8 cellular contexts compared by ENCODE assay signal in genomic region chr2:240997856-240998705, GRCh38. TPM values are rescaled to one million over a fixed set of nuclear protein-coding genes. Genes with fewer than 3 reads are reported as not detected.
DNase-seq lines count a peak whose midpoint lies in the region; ATAC-seq and TF ChIP-seq lines count a peak whose summit lies in the region.

Gene SNED1 (plus strand): TSS chr2:240998618. CDS start chr2:240998838, 220 bp downstream.

- peaks cover 17 to 48% (median 39%) of the 10 kb centered on the region in 4 donors for H3K4me1 Mint-ChIP-seq in naive thymus-derived CD8-positive, alpha-beta T cell

- H3K9ac ChIP-seq in NT2/D1 (ENCODE audit: insufficient read length, low read depth) = peak within 1 kb of the TSS; percentile 85

- WGBS in stomach, 5 donors = 0 to 13% (median 3%) methylated on average over 19 to 61 of the region's 61 CpGs

- H3K4me1 ChIP-seq in NT2/D1 (ENCODE audit: insufficient read depth, insufficient read length) (peaks cover 25% of the 10 kb centered on the region), stomach (peaks cover 26 to 63% (median 62%) of the 10 kb centered on the region in 4 donors)

- DNase-seq in 8988T = peak; percentile 82
- DNase-seq in H4 (ENCODE audit: low spot score) = peak; percentile 55
- DNase-seq in NT2/D1 (ENCODE audit: low read depth, low spot score) = peak; percentile 77
- DNase-seq in activated T-helper 9 cell treated with anti-CD3 and anti-CD28 coated beads, Interleukin-2, amount 50 U/mL, for 16 hours (ENCODE audit: low read depth) = peak; percentile 34
- DNase-seq in fibroblast of pulmonary artery (ENCODE audit: low read depth) = peak; percentile 80
- peak; percentile 48 to 88 (median 72) for DNase-seq in naive thymus-derived CD8-positive, alpha-beta T cell
- peak; percentile 93 for DNase-seq in stomach

- H3K36me3 Mint-ChIP-seq in naive thymus-derived CD8-positive, alpha-beta T cell = peaks cover 0 to 11% (median 0%) of the 10 kb centered on the region in 3 donors

- H3K36me3 ChIP-seq in NT2/D1 (ENCODE audit: insufficient read depth, insufficient read length, low read length) (no peaks in the 10 kb centered on the region), stomach (peaks cover 0 to 3% (median under 1%) of the 10 kb centered on the region in 4 donors)

- H3K27me3 Mint-ChIP-seq in naive thymus-derived CD8-positive, alpha-beta T cell = peaks cover 0 to 22% (median 2%) of the 10 kb centered on the region in 5 donors

- H3K27me3 ChIP-seq in NT2/D1 (ENCODE audit: insufficient read depth, insufficient read length) (peaks cover 40% of the 10 kb centered on the region), stomach (peaks cover 0 to 16% (median 0%) of the 10 kb centered on the region in 3 donors)

- TF ChIP-seq POLR2A in stomach (IDR thresholded peaks at IDR 0.05) = no peak

- H3K27ac ChIP-seq in stomach = peak within 1 kb of the TSS; percentile 71 to 90 (median 84)

- TF ChIP-seq EP300 in stomach (IDR thresholded peaks at IDR 0.05) = no peak

- H3K4me3 Mint-ChIP-seq in naive thymus-derived CD8-positive, alpha-beta T cell = peak within 1 kb of the TSS; percentile 74 to 95 (median 87)

- no peak for TF ChIP-seq CTCF in fibroblast of pulmonary artery (IDR thresholded peaks at IDR 0.05; ENCODE audit: low read length, missing control alignments)
- TF ChIP-seq CTCF in stomach (IDR thresholded peaks at IDR 0.05) = no peak

- peak within 1 kb of the TSS; percentile 47 to 96 (median 93) for H3K27ac Mint-ChIP-seq in naive thymus-derived CD8-positive, alpha-beta T cell

- peaks cover 0 to 4% (median 0%) of the 10 kb centered on the region in 9 donors for H3K9me3 Mint-ChIP-seq in naive thymus-derived CD8-positive, alpha-beta T cell

- POLR2A ChIA-PET in naive thymus-derived CD8-positive, alpha-beta T cell (lab: Charles Lee) = interaction anchor here (0.5 to 3.4 kb wide), 14 partner anchors 11 to 432 kb away, joined by 3 to 31 read pairs (median 4); partner anchors contain the start of genes HDLBP and SEPTIN2

- H3K9me3 ChIP-seq in NT2/D1 (ENCODE audit: insufficient read depth, low read length) (peaks cover 1% of the 10 kb centered on the region; the same call in 1 of the 2 replicates), stomach (peaks cover 0 to 4% (median under 1%) of the 10 kb centered on the region in 4 donors)

- peak within 1 kb of the TSS; percentile 64 for H3K4me3 ChIP-seq in NT2/D1 (ENCODE audit: insufficient read length, low read depth)
- peak within 1 kb of the TSS; percentile 57 for H3K4me3 ChIP-seq in fibroblast of pulmonary artery (replicated peaks; ENCODE audit: low read depth, low read length)
- peak within 1 kb of the TSS; percentile 62 to 78 (median 68) for H3K4me3 ChIP-seq in stomach

- intact Hi-C loops in stomach (cut with DNase I; ENCODE audit: low total_unique reads) = no loop called here

- peak; percentile 74 to 78 for ATAC-seq in naive thymus-derived CD8-positive, alpha-beta T cell
- ATAC-seq in GM21723 (IDR thresholded peaks at IDR 0.05; ENCODE audit: unreplicated experiment) = no peak

RNA-seq across cellular contexts. Expression of gene SNED1, which starts in this region (rescaled TPM):
- total RNA-seq in H4 (2014; rRNA removed; shearing (Covaris generic)) = 1.7 and 2.6 TPM in 2 replicates
- total RNA-seq in naive thymus-derived CD8-positive, alpha-beta T cell = 10 to 100 TPM; 91.8 to 99.9 TPM
- polyA plus RNA-seq in naive thymus-derived CD8-positive, alpha-beta T cell = 1 to 10 TPM in 2 of 3 donors, under 1 TPM in 1; 0.60 to 3.0 (median 1.4) TPM
- total RNA-seq in stomach = 100 to 1,000 TPM in 1 of 5 donors, 10 to 100 TPM in 4; 11.4 to 106 (median 22.7) TPM
- 1 to 10 TPM; 2.0 to 2.7 (median 2.3) TPM for polyA plus RNA-seq in stomach

Comparison
In these comparisons a context has a peak if more than half of its experiments do, and no peak if none do; other contexts are left out.
1. DNase-seq: peak in every context shown above with its lines; median percentile 93 in stomach; 82 in 8988T; 80 in fibroblast of pulmonary artery; 77 in NT2/D1; 72 in naive thymus-derived CD8-positive, alpha-beta T cell; 55 in H4; 34 in activated T-helper 9 cell treated with anti-CD3 and anti-CD28 coated beads, Interleukin-2, amount 50 U/mL, for 16 hours.